ENCODE assay signal across 18 cellular contexts in the genomic region with DNA sequence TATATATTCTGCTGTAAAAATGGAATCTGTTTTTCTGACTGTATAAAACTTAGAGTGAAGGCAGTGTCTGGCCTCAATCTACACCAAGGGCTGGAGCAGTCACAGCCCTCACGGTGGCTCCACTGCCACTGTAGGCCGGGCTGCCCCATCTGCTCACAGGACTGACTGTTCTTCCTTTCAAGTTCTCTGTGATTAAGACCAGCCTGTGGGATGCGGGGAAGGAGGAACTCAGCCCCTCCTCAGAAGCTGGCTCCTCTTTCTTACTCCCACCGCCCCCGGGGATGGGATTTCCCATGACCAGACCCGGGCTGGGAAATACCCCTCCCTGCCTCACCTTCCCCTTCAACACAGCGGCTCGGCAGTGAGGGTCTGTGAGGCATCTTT.
A peak's percentile ranks its signal among the peaks of the same experiment; 100 is the strongest.
DNase-seq lines count a peak whose midpoint lies in the region; ATAC-seq and TF ChIP-seq lines count a peak whose summit lies in the region.
"Had no signal": no experiment of that assay in that cellular context is flagged by ENCODE, and none has a peak within 500 bp of the region (broad histone marks: within the 10 kb centered on the region; RNA-seq: fewer than 3 reads in every experiment).

No MANE protein-coding gene starts in this region.

- H3K27me3 ChIP-seq in Panc1 (ENCODE audit: control insufficient read depth, insufficient read depth, low read length) (no peaks in the 10 kb centered on the region), cardiac muscle cell (no peaks in the 10 kb centered on the region), muscle layer of colon (ENCODE audit: control insufficient read depth in 1 of 2, insufficient read depth in 2 of 2, low read length in 2 of 2) (no peaks in the 10 kb centered on the region), stomach smooth muscle (ENCODE audit: control insufficient read depth in 1 of 2, insufficient read depth in 2 of 2, low read length in 2 of 2) (no peaks in the 10 kb centered on the region)
- H3K27me3 ChIP-seq: neural progenitor cell had no signal

- peaks cover 13% of the 10 kb centered on the region; the same call in 1 of the 2 replicates for H3K4me1 ChIP-seq in Panc1 (ENCODE audit: control insufficient read depth, insufficient read depth, low read length)
- no peaks in the 10 kb centered on the region for H3K4me1 ChIP-seq in cardiac muscle cell (ENCODE audit: low read depth)
- H3K4me1 ChIP-seq in muscle layer of colon (ENCODE audit: insufficient read depth, low read length), result peaks cover 44% of the 10 kb centered on the region
- H3K4me1 ChIP-seq in stomach smooth muscle (ENCODE audit: control insufficient read depth, insufficient read depth, low read length), result peaks cover 15% of the 10 kb centered on the region

- in situ Hi-C loops in Panc1 (cut with HindIII; ENCODE audit: low pct_unique_long_range_greater_than_20kb, low sequenced_read_pairs), result no loop called here

- intact Hi-C loops in Panc1 (cut with micrococcal nuclease; ENCODE audit: unreplicated experiment), result no loop called here

- BruUV-seq in Panc1 (replicated peaks; lab: Mats Ljungman, UMichigan), result no TSS peak

- no peak overlapping the region for H3K9ac ChIP-seq in muscle layer of colon (ENCODE audit: low read length)
- H3K9ac ChIP-seq in stomach smooth muscle (ENCODE audit: low read length in 2 of 2), result peak overlapping the region in 1 of 2 donors; percentile 32
- H3K9ac ChIP-seq: neural progenitor cell had no signal

- ATAC-seq in Panc1 (peak; percentile 31; the same call in 1 of the 2 replicates), HG02885 (IDR thresholded peaks at IDR 0.05; ENCODE audit: poor library complexity, unreplicated experiment) (no peak)
- ATAC-seq: activated T-helper 17 cell treated with anti-CD3 and anti-CD28 coated beads, Interleukin-2, amount 50 U/mL, for 72 hours; esophagus mucosa had no signal

- POLR2A ChIA-PET in Panc1 (lab: Charles Lee) (no interaction called here), HEK293T (lab: Yijun Ruan, JAX) (no interaction called here)

- DNase-seq in Panc1 (ENCODE audit: low read depth, low spot score), result no peak
- no peak for DNase-seq in cardiac muscle cell (ENCODE audit: low read depth in 1 of 2, low spot score in 1 of 2)
- DNase-seq in NK-92 (lab: John Stamatoyannopoulos, UW; ENCODE audit: unreplicated experiment), result no peak
- DNase-seq in HEK293T (ENCODE audit: extremely low spot score), result no peak
- DNase-seq in NCI-H1436 (lab: John Stamatoyannopoulos, UW), result no peak
- DNase-seq: central memory CD4-positive, alpha-beta T cell; effector CD4-positive, alpha-beta T cell; GOT3; KG1; NCI-H1105; NCI-H524 treated with DMSO at 0.1 percent for 48 hours; retina had no signal

- H3K36me3 ChIP-seq in Panc1 (ENCODE audit: control insufficient read depth, insufficient read depth, low read length) (no peaks in the 10 kb centered on the region), cardiac muscle cell (no peaks in the 10 kb centered on the region), muscle layer of colon (ENCODE audit: insufficient read depth, low read length) (no peaks in the 10 kb centered on the region), stomach smooth muscle (ENCODE audit: control insufficient read depth in 2 of 2, insufficient read depth in 2 of 2, low read length in 2 of 2) (no peaks in the 10 kb centered on the region)

- H3K27ac ChIP-seq in Panc1 (ENCODE audit: low read length) (peak overlapping the region; percentile 42; the same call in 1 of the 2 replicates), cardiac muscle cell (no peak overlapping the region), muscle layer of colon (ENCODE audit: low read depth, low read length) (peak overlapping the region; percentile 26), stomach smooth muscle (ENCODE audit: low read length) (peak overlapping the region; percentile 24)
- H3K27ac ChIP-seq: neural progenitor cell had no signal

- H3K9me3 ChIP-seq in Panc1 (ENCODE audit: control insufficient read depth, insufficient read depth, low read depth, low read length) (peaks cover 3% of the 10 kb centered on the region; the same call in 1 of the 2 replicates), cardiac muscle cell (ENCODE audit: low read depth) (no peaks in the 10 kb centered on the region), muscle layer of colon (ENCODE audit: low read length) (no peaks in the 10 kb centered on the region), stomach smooth muscle (ENCODE audit: control insufficient read depth in 2 of 2, low read length in 2 of 2) (no peaks in the 10 kb centered on the region)

- CTCF ChIA-PET in Panc1 (lab: Charles Lee) (no interaction called here), HEK293T (lab: Yijun Ruan, JAX) (no interaction called here)

- no peak for TF ChIP-seq CTCF in Panc1 (IDR thresholded peaks at IDR 0.05)
- TF ChIP-seq CTCF in cardiac muscle cell (IDR thresholded peaks at IDR 0.05; ENCODE audit: low read depth, low read length), result peak; percentile 6

- H3K4me3 ChIP-seq in Panc1 (ENCODE audit: low read depth in 2 of 2, low read length in 2 of 2) (no peak overlapping the region), cardiac muscle cell (no peak overlapping the region), muscle layer of colon (ENCODE audit: low read depth in 1 of 2, low read length in 2 of 2) (no peak overlapping the region), stomach smooth muscle (ENCODE audit: low read length in 2 of 2) (no peak overlapping the region)
- H3K4me3 ChIP-seq: neural progenitor cell had no signal

TF ChIP-seq in HEK293T, 16 proteins besides CTCF, POLR2A, EP300 and RAD21:
- TF ChIP-seq FOXM1 (IDR thresholded peaks at IDR 0.05; ENCODE audit: borderline replicate concordance) (no peak), SUZ12 (IDR thresholded peaks at IDR 0.05) (no peak), ZNF384 (IDR thresholded peaks at IDR 0.05) (no peak), NFRKB (IDR thresholded peaks at IDR 0.05) (no peak), LEF1 (IDR thresholded peaks at IDR 0.05; ENCODE audit: borderline replicate concordance) (no peak), TARDBP (IDR thresholded peaks at IDR 0.05) (no peak), BHLHE40 (IDR thresholded peaks at IDR 0.05; ENCODE audit: borderline replicate concordance) (no peak), FOXK2 (IDR thresholded peaks at IDR 0.05) (no peak)
- TF ChIP-seq, protein P1, sequence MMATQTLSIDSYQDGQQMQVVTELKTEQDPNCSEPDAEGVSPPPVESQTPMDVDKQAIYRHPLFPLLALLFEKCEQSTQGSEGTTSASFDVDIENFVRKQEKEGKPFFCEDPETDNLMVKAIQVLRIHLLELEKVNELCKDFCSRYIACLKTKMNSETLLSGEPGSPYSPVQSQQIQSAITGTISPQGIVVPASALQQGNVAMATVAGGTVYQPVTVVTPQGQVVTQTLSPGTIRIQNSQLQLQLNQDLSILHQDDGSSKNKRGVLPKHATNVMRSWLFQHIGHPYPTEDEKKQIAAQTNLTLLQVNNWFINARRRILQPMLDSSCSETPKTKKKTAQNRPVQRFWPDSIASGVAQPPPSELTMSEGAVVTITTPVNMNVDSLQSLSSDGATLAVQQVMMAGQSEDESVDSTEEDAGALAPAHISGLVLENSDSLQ (IDR thresholded peaks at IDR 0.05), result no peak
